26 cellular contexts compared by ENCODE assay signal in genomic region chr5:9241459-9241858, GRCh38.
"Had no signal": no experiment of that assay in that cellular context is flagged by ENCODE, and none has a peak within 500 bp of the region (broad histone marks: within the 10 kb centered on the region; RNA-seq: fewer than 3 reads in every experiment).

No MANE protein-coding gene starts in this region.

- H3K4me1 Mint-ChIP-seq: immature natural killer cell; memory B cell; naive B cell; stimulated activated naive CD8-positive, alpha-beta T cell treated with anti-CD3 and anti-CD28 coated beads, Interleukin-15, amount 100 ng/mL, for 72 hours had no signal

- H3K4me3 Mint-ChIP-seq: immature natural killer cell; memory B cell; naive B cell; natural killer cell treated with Interleukin-12 subunit alpha and Interleukin-12 subunit beta and Interleukin-15 and Interleukin-18, amount 100 ng/mL, for 72 hours; neural crest cell; stimulated activated naive CD8-positive, alpha-beta T cell treated with anti-CD3 and anti-CD28 coated beads, Interleukin-15, amount 100 ng/mL, for 72 hours had no signal

- FAIRE-seq: endothelial cell of umbilical vein, pancreas, small intestine had no signal

- ATAC-seq: foreskin keratinocyte; left colon; left ventricle myocardium superior; lower lobe of right lung; mucosa of descending colon; natural killer cell treated with Interleukin-12 subunit alpha and Interleukin-12 subunit beta and Interleukin-15 and Interleukin-18, amount 100 ng/mL, for 72 hours; pancreas; right lobe of liver; stimulated activated naive CD8-positive, alpha-beta T cell treated with anti-CD3 and anti-CD28 coated beads, Interleukin-15, amount 100 ng/mL, for 72 hours had no signal

- DNase-seq: colonic mucosa; dermis blood vessel endothelial cell; effector memory CD4-positive, alpha-beta T cell; foreskin keratinocyte; immature natural killer cell; islet precursor cell; kidney glomerular epithelial cell; left colon; left ventricle myocardium superior; lower lobe of right lung; mucosa of descending colon; naive B cell; pancreas; right lobe of liver; small intestine; stimulated activated CD4-positive, alpha-beta T cell treated with anti-CD3 and anti-CD28 coated beads, Interleukin-15, amount 100 ng/mL, for 24 hours; stimulated activated CD4-positive, alpha-beta T cell treated with anti-CD3 and anti-CD28 coated beads, Interleukin-2, amount 100 ng/mL, for 48 hours; stimulated activated naive CD4-positive, alpha-beta T cell; stimulated activated naive CD8-positive, alpha-beta T cell treated with anti-CD3 and anti-CD28 coated beads, Interleukin-15, amount 100 ng/mL, for 72 hours; thyroid gland; trophoblast cell had no signal

- H3K9me3 Mint-ChIP-seq: neural crest cell had no signal

- H3K27ac Mint-ChIP-seq: immature natural killer cell; memory B cell; naive B cell; natural killer cell treated with Interleukin-12 subunit alpha and Interleukin-12 subunit beta and Interleukin-15 and Interleukin-18, amount 100 ng/mL, for 72 hours; progenitor cell of endocrine pancreas; stimulated activated naive CD8-positive, alpha-beta T cell treated with anti-CD3 and anti-CD28 coated beads, Interleukin-15, amount 100 ng/mL, for 72 hours had no signal

- H3K36me3 Mint-ChIP-seq: immature natural killer cell; memory B cell; naive B cell; natural killer cell treated with Interleukin-12 subunit alpha and Interleukin-12 subunit beta and Interleukin-15 and Interleukin-18, amount 100 ng/mL, for 72 hours had no signal
